Comparison of ENCODE assay signal across 28 cellular contexts in genomic region chr17:58420841-58421240, GRCh38. TPM values are rescaled to one million over a fixed set of nuclear protein-coding genes. Genes with fewer than 3 reads are reported as not detected.
"Had no signal": no experiment of that assay in that cellular context is flagged by ENCODE, and none has a peak within 500 bp of the region (broad histone marks: within the 10 kb centered on the region; RNA-seq: fewer than 3 reads in every experiment).

No MANE protein-coding gene starts in this region.

- H3K27ac Mint-ChIP-seq: activated CD4-positive, alpha-beta T cell treated with anti-CD3 and anti-CD28 coated beads for 36 hours; activated CD4-positive, alpha-beta T cell treated with anti-CD3 and anti-CD28 coated beads, Interleukin-2, amount 10 ng/mL, durations not matched to agents 7 days and 5 days; activated CD8-positive, alpha-beta T cell treated with anti-CD3 and anti-CD28 coated beads, Interleukin-2, amount 10 ng/mL, durations not matched to agents 7 days and 5 days; activated naive CD4-positive, alpha-beta T cell treated with anti-CD3 and anti-CD28 coated beads, Interleukin-2, amount 50 U/mL, for 24 hours; activated naive CD8-positive, alpha-beta T cell treated with anti-CD3 and anti-CD28 coated beads, Interleukin-2, amount 10 ng/mL, durations not matched to agents 7 days and 5 days; activated T-cell treated with anti-CD3 and anti-CD28 coated beads, Interleukin-2, amount 50 U/mL, for 24 hours; activated T-helper 2 cell treated with anti-CD3 and anti-CD28 coated beads, Interferon-gamma antibody, Interleukin-2, Interleukin-4, amounts not matched to agents 10 μg/mL and 5 μg/mL and 100 μg/mL, durations not matched to agents 14 hours and 24 hours and 36 hours; WTC11 had no signal

- H3K36me3 Mint-ChIP-seq: activated naive CD8-positive, alpha-beta T cell treated with anti-CD3 and anti-CD28 coated beads, Interleukin-2, amount 10 ng/mL, durations not matched to agents 7 days and 5 days; WTC11 had no signal

- H3K4me3 Mint-ChIP-seq: activated CD4-positive, alpha-beta T cell treated with anti-CD3 and anti-CD28 coated beads for 36 hours; activated CD4-positive, alpha-beta T cell treated with anti-CD3 and anti-CD28 coated beads, Interleukin-2, amount 10 ng/mL, durations not matched to agents 7 days and 5 days; activated CD8-positive, alpha-beta T cell treated with anti-CD3 and anti-CD28 coated beads, Interleukin-2, amount 10 ng/mL, durations not matched to agents 7 days and 5 days; activated naive CD4-positive, alpha-beta T cell treated with anti-CD3 and anti-CD28 coated beads, Interleukin-2, amount 50 U/mL, for 24 hours; activated naive CD8-positive, alpha-beta T cell treated with anti-CD3 and anti-CD28 coated beads, Interleukin-2, amount 10 ng/mL, durations not matched to agents 7 days and 5 days; activated T-cell treated with anti-CD3 and anti-CD28 coated beads, Interleukin-2, amount 50 U/mL, for 24 hours; central memory CD8-positive, alpha-beta T cell; WTC11 had no signal

- H3K27ac ChIP-seq: ascending aorta, cardiac muscle cell, colonic mucosa, SJCRH30, SK-N-MC had no signal

- H3K4me1 ChIP-seq: ascending aorta had no signal

- DNase-seq: activated CD4-positive, alpha-beta T cell treated with anti-CD3 and anti-CD28 coated beads for 36 hours; activated CD4-positive, alpha-beta T cell treated with anti-CD3 and anti-CD28 coated beads, Interleukin-2, amount 10 ng/mL, durations not matched to agents 7 days and 5 days; activated CD4-positive, alpha-beta T cell treated with anti-CD3 and anti-CD28 coated beads, Interleukin-2, amount 50 U/mL, for 48 hours; activated CD8-positive, alpha-beta T cell treated with anti-CD3 and anti-CD28 coated beads, Interleukin-2, amount 10 ng/mL, durations not matched to agents 7 days and 5 days; activated gamma-delta T cell; activated naive CD4-positive, alpha-beta T cell treated with Interleukin-2 at 50 U/mL for 16 hours; activated naive CD8-positive, alpha-beta T cell treated with anti-CD3 and anti-CD28 coated beads, Interleukin-2, amount 10 ng/mL, durations not matched to agents 7 days and 5 days; activated T-cell treated with anti-CD3 and anti-CD28 coated beads, Interleukin-2, amount 50 U/mL, for 24 hours; amygdala; colonic mucosa; Kasumi-1; MG63; NCI-H1105; NCI-H1417 treated with DMSO at 0.1 percent for 48 hours; NCI-H1930; NCI-H2081 treated with DMSO at 0.1 percent for 48 hours; NCI-H226; NCI-H524 treated with DMSO at 0.1 percent for 48 hours; SHP77; SJCRH30 had no signal

- H3K27me3 ChIP-seq: ascending aorta, colonic mucosa had no signal

- H3K9me3 Mint-ChIP-seq: activated CD4-positive, alpha-beta T cell treated with anti-CD3 and anti-CD28 coated beads, Interleukin-2, amount 10 ng/mL, durations not matched to agents 7 days and 5 days; activated naive CD4-positive, alpha-beta T cell treated with anti-CD3 and anti-CD28 coated beads, Interleukin-2, amount 50 U/mL, for 24 hours; activated naive CD8-positive, alpha-beta T cell treated with anti-CD3 and anti-CD28 coated beads, Interleukin-2, amount 10 ng/mL, durations not matched to agents 7 days and 5 days; activated T-cell treated with anti-CD3 and anti-CD28 coated beads, Interleukin-2, amount 50 U/mL, for 24 hours; activated T-helper 2 cell treated with anti-CD3 and anti-CD28 coated beads, Interferon-gamma antibody, Interleukin-2, Interleukin-4, amounts not matched to agents 10 μg/mL and 5 μg/mL and 100 μg/mL, durations not matched to agents 14 hours and 24 hours and 36 hours; central memory CD8-positive, alpha-beta T cell; WTC11 had no signal

- H3K36me3 ChIP-seq: ascending aorta, cardiac muscle cell, colonic mucosa, MG63, SJCRH30 had no signal

- H3K27me3 Mint-ChIP-seq: activated CD4-positive, alpha-beta T cell treated with anti-CD3 and anti-CD28 coated beads for 36 hours; activated CD4-positive, alpha-beta T cell treated with anti-CD3 and anti-CD28 coated beads, Interleukin-2, amount 10 ng/mL, durations not matched to agents 7 days and 5 days; activated naive CD4-positive, alpha-beta T cell treated with anti-CD3 and anti-CD28 coated beads, Interleukin-2, amount 50 U/mL, for 24 hours; activated naive CD8-positive, alpha-beta T cell treated with anti-CD3 and anti-CD28 coated beads, Interleukin-2, amount 10 ng/mL, durations not matched to agents 7 days and 5 days; activated T-cell treated with anti-CD3 and anti-CD28 coated beads, Interleukin-2, amount 50 U/mL, for 24 hours; central memory CD8-positive, alpha-beta T cell had no signal

- H3K4me3 ChIP-seq: ascending aorta, cardiac muscle cell, colonic mucosa, MG63, SJCRH30, SK-N-MC had no signal

- H3K9me3 ChIP-seq: ascending aorta, colonic mucosa, MG63, SJCRH30 had no signal

RNA-seq across cellular contexts. Expression of gene RNF43, which starts 3.5 kb away (rescaled TPM):
- total RNA-seq: NCI-H460, SJCRH30 had no signal
